25 cellular contexts compared by ENCODE assay signal in genomic region chr1:167545349-167545748, GRCh38.
"Had no signal": no experiment of that assay in that cellular context is flagged by ENCODE, and none has a peak within 500 bp of the region (broad histone marks: within the 10 kb centered on the region; RNA-seq: fewer than 3 reads in every experiment).

No MANE protein-coding gene starts in this region.

- DNase-seq: activated CD4-positive, alpha-beta T cell treated with anti-CD3 and anti-CD28 coated beads for 4 hours; activated effector memory CD4-positive, alpha-beta T cell treated with Interleukin-2 at 50 U/mL for 16 hours; activated naive CD4-positive, alpha-beta T cell; activated T-cell treated with anti-CD3 and anti-CD28 coated beads, Interleukin-2, amount 50 U/mL, for 24 hours; body of pancreas; Kasumi-1; NCI-H1092; NCI-H1417; NCI-H1694; NCI-H2029 treated with DMSO at 0.1 percent for 48 hours; NCI-H345; NCI-H510A; NCI-H69; Peyer's patch; Right ventricle myocardium superior; SJCRH30; SK-N-SH; T-helper 1 cell had no signal

- H3K9me3 ChIP-seq: ascending aorta, body of pancreas, Peyer's patch, SJCRH30, SK-N-SH had no signal

- H3K9me3 Mint-ChIP-seq: activated CD8-positive, alpha-beta T cell treated with anti-CD3 and anti-CD28 coated beads for 36 hours; activated naive CD4-positive, alpha-beta T cell treated with anti-CD3 and anti-CD28 coated beads, Interleukin-2, amount 50 U/mL, for 24 hours; activated T-cell treated with anti-CD3 and anti-CD28 coated beads, Interleukin-2, amount 50 U/mL, for 24 hours; activated T-helper 1 cell treated with anti-CD3 and anti-CD28 coated beads, Interleukin-12 subunit alpha, Interleukin-12 subunit beta, Interleukin-2, Interleukin-4 antibody, amounts not matched to agents 30 ng/mL and 10 ng/mL and 1 ng/mL, durations not matched to agents 14 hours and 24 hours and 36 hours; central memory CD8-positive, alpha-beta T cell had no signal

- H3K9me2 ChIP-seq: SK-N-SH had no signal

- H3K9ac ChIP-seq: SK-N-SH had no signal

- H3K4me3 Mint-ChIP-seq: activated CD8-positive, alpha-beta T cell treated with anti-CD3 and anti-CD28 coated beads for 36 hours; activated naive CD4-positive, alpha-beta T cell treated with anti-CD3 and anti-CD28 coated beads, Interleukin-2, amount 50 U/mL, for 24 hours; activated T-cell treated with anti-CD3 and anti-CD28 coated beads, Interleukin-2, amount 50 U/mL, for 24 hours; activated T-helper 1 cell treated with anti-CD3 and anti-CD28 coated beads, Interleukin-12 subunit alpha, Interleukin-12 subunit beta, Interleukin-2, Interleukin-4 antibody, amounts not matched to agents 30 ng/mL and 10 ng/mL and 1 ng/mL, durations not matched to agents 14 hours and 24 hours and 36 hours; central memory CD8-positive, alpha-beta T cell had no signal

- H3K27ac Mint-ChIP-seq: activated CD8-positive, alpha-beta T cell treated with anti-CD3 and anti-CD28 coated beads for 36 hours; activated T-cell treated with anti-CD3 and anti-CD28 coated beads, Interleukin-2, amount 50 U/mL, for 24 hours had no signal

- H3K4me2 ChIP-seq: SK-N-SH had no signal

- H3K36me3 ChIP-seq: SJCRH30 had no signal

- H3K4me3 ChIP-seq: ascending aorta, body of pancreas, Peyer's patch, SJCRH30 had no signal

- H3K27me3 Mint-ChIP-seq: activated CD8-positive, alpha-beta T cell treated with anti-CD3 and anti-CD28 coated beads for 36 hours; activated naive CD4-positive, alpha-beta T cell treated with anti-CD3 and anti-CD28 coated beads, Interleukin-2, amount 50 U/mL, for 24 hours; activated T-cell treated with anti-CD3 and anti-CD28 coated beads, Interleukin-2, amount 50 U/mL, for 24 hours; central memory CD8-positive, alpha-beta T cell had no signal

- ATAC-seq: activated CD4-positive, CD25-positive, alpha-beta regulatory T cell treated with anti-CD3 and anti-CD28 coated beads, Interleukin-2, amount 50 U/mL, for 24 hours; activated CD8-positive, alpha-beta T cell treated with anti-CD3 and anti-CD28 coated beads for 36 hours; body of pancreas had no signal

- H3K4me1 ChIP-seq: Peyer's patch, SJCRH30 had no signal

- H3K27ac ChIP-seq: ascending aorta, body of pancreas, Peyer's patch, RWPE1, SJCRH30 had no signal

- H3K27me3 ChIP-seq: ascending aorta, body of pancreas, Peyer's patch, SJCRH30 had no signal
